ENCODE assay signal across 9 cellular contexts in genomic region chr4:69057620-69058409, GRCh38. TPM values are rescaled to one million over a fixed set of nuclear protein-coding genes. Genes with fewer than 3 reads are reported as not detected.
A peak's percentile ranks its signal among the peaks of the same experiment; 100 is the strongest.
DNase-seq lines count a peak whose midpoint lies in the region; ATAC-seq, FAIRE-seq and TF ChIP-seq lines count a peak whose summit lies in the region.
"Had no signal": no experiment of that assay in that cellular context is flagged by ENCODE, and none has a peak within 500 bp of the region (broad histone marks: within the 10 kb centered on the region; RNA-seq: fewer than 3 reads in every experiment).

No MANE protein-coding gene starts in this region.

- H3K9ac ChIP-seq in keratinocyte (ENCODE audit: control insufficient read depth, extremely low read depth, insufficient read depth, low read length), result no peak overlapping the region

- peak; percentile 76 for ATAC-seq in GM21723 (IDR thresholded peaks at IDR 0.05; ENCODE audit: unreplicated experiment)

- peak overlapping the region; percentile 14 for H2AFZ ChIP-seq in keratinocyte (ENCODE audit: control insufficient read depth, low read length)

- in situ Hi-C loops in KBM-7 (cut with MboI; ENCODE audit: low pct_unique_long_range_greater_than_20kb, low sequenced_read_pairs), result no loop called here

- dilution Hi-C loops in keratinocyte (cut with MboI; ENCODE audit: extremely low pct_ligation_motif_present, low sequenced_read_pairs), result no loop called here

- no peaks in the 10 kb centered on the region for H3K79me2 ChIP-seq in keratinocyte (ENCODE audit: control insufficient read depth, insufficient read depth, low read length)

- no peaks in the 10 kb centered on the region for H3K36me3 ChIP-seq in keratinocyte (ENCODE audit: control insufficient read depth in 2 of 2, extremely low read depth in 1 of 2, insufficient read depth in 2 of 2, low read length in 2 of 2)

- FAIRE-seq in keratinocyte (lab: Jason Lieb, UNC), result no peak

- H3K27ac ChIP-seq in keratinocyte (ENCODE audit: control insufficient read depth, insufficient read depth, low read length), result no peak overlapping the region

- peak; percentile 90 for DNase-seq in COLO829 (ENCODE audit: low spot score)
- peak; percentile 36 for DNase-seq in KBM-7
- no peak for DNase-seq in keratinocyte (ENCODE audit: low read depth, low spot score)
- no peak for DNase-seq in NCI-H187 treated with DMSO at 0.1 percent for 48 hours (lab: John Stamatoyannopoulos, UW)
- DNase-seq in SHP77 treated with DMSO at 0.1 percent for 48 hours (lab: John Stamatoyannopoulos, UW), result no peak
- DNase-seq in posterior cingulate gyrus, result no peak
- DNase-seq in KG1 (lab: John Stamatoyannopoulos, UW), result no peak

- no peaks in the 10 kb centered on the region for H3K9me3 ChIP-seq in keratinocyte (ENCODE audit: control insufficient read depth, low read depth, low read length)

- intact Hi-C loops in posterior cingulate gyrus (cut with DNase I), result no loop called here

- no peak overlapping the region for H3K4me3 ChIP-seq in keratinocyte (ENCODE audit: control insufficient read depth in 2 of 3, extremely low read depth in 1 of 3, insufficient read depth in 2 of 3, low read depth in 1 of 3, low read length in 3 of 3)

- H3K4me2 ChIP-seq in keratinocyte (ENCODE audit: control insufficient read depth, extremely low read depth, insufficient read depth, low read depth, low read length), result no peak overlapping the region

- no peaks in the 10 kb centered on the region for H3K27me3 ChIP-seq in keratinocyte (ENCODE audit: control insufficient read depth, extremely low read depth, insufficient read depth, low read length)

- H4K20me1 ChIP-seq in keratinocyte (ENCODE audit: control insufficient read depth, extremely low read depth, insufficient read depth, low read length), result no peaks in the 10 kb centered on the region

- no peaks in the 10 kb centered on the region for H3K9me1 ChIP-seq in keratinocyte (ENCODE audit: control insufficient read depth, extremely low read depth, insufficient read depth, low read length)

- peaks cover 3% of the 10 kb centered on the region for H3K4me1 ChIP-seq in keratinocyte (ENCODE audit: control insufficient read depth, extremely low read depth, insufficient read depth, low read length)

- TF ChIP-seq CTCF in keratinocyte (optimal IDR thresholded peaks at IDR 0.05 in 1 of 3, IDR thresholded peaks at IDR 0.05 in 1 of 3, conservative IDR thresholded peaks at IDR 0.05 in 1 of 3; ENCODE audit: extremely low read depth in 1 of 3, insufficient read depth in 2 of 3, low read length in 3 of 3), result no peak

RNA-seq across cellular contexts. Expression of gene UGT2B7, which starts 38.5 kb away (rescaled TPM):
- 0.05 to 0.11 TPM (median 0.05 TPM) in 3 replicates for polyA plus RNA-seq in keratinocyte
- polyA plus RNA-seq in keratinocyte (2011; ENCODE audit: low read depth), result not detected
- polyA plus RNA-seq in keratinocyte (2011; cell fraction: cytosol; rRNA removed), result 0.05 TPM in 1 of 2 replicates, not detected in the other
- polyA plus RNA-seq in keratinocyte (2011; cell fraction: nucleus; rRNA removed), result 0.07 TPM in 1 of 2 replicates, not detected in the other
- not detected in 2 replicates for polyA plus RNA-seq in keratinocyte (2012; ENCODE audit: low replicate concordance)
- 0.13 TPM in 1 of 3 replicates, not detected in the others for polyA minus RNA-seq in keratinocyte
- not detected for polyA minus RNA-seq in keratinocyte (2011; cell fraction: cytosol; rRNA and poly(A)+ RNA removed)
- not detected in 2 replicates for polyA minus RNA-seq in keratinocyte (2011; cell fraction: nucleus; rRNA and poly(A)+ RNA removed)
- polyA plus RNA-seq: BJ had no signal

Comparison
In these comparisons a context has a peak if more than half of its experiments do, and no peak if none do; other contexts are left out.
1. DNase-seq: peak in COLO829 (single experiment) and KBM-7 (single experiment); none in keratinocyte (single experiment), NCI-H187 treated with DMSO at 0.1 percent for 48 hours (single experiment), SHP77 treated with DMSO at 0.1 percent for 48 hours (single experiment), posterior cingulate gyrus (0 of 10) and KG1 (single experiment).